ENCODE assay signal across 8 cellular contexts in the genomic region with DNA sequence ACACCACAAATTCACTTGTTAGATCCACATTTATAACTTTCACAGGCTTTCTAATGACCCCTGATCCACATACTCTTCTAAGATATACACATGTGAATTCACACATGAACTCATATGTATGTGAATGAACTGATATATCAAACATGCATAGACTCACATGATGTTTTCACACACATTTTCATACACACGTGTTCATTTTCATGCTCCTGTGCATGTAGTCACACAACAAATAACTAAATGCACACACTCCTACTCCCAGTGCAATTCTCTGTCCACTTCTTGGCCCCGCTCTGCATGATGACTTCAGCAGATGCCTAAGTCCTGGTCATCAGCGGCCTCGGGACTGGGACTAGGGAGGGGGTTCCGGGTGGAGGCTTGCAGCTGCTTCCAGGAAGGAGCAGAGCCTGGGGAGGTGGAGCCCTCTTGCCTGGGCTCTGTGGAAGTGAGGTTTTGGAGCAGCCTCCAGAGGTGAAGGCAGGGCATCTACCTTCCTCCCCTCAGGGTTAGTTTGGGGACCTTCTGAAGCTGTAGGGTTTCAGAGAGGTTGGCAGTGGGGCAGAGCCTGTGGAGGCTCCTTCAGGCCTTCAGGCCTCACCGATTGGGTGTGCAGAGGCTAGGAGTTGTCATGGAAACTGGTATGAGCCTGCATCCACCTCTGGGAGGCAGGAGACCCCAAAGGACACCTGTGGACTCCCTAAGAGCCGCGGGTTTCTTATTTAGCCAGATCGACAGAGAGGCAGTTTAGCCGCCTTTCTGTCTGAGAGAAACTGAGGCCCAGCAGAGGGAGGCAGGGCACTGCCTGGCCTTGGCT. TPM values are rescaled to one million over a fixed set of nuclear protein-coding genes. Genes with fewer than 3 reads are reported as not detected.
DNase-seq lines count a peak whose midpoint lies in the region; ATAC-seq and TF ChIP-seq lines count a peak whose summit lies in the region.

No MANE protein-coding gene starts in this region.

- H2BK5ac ChIP-seq in IMR-90 (ENCODE audit: low read depth, low read length, poor library complexity, severe bottlenecking) = peak overlapping the region; percentile 81

- peak overlapping the region; percentile 100 for H2AK9ac ChIP-seq in IMR-90 (replicated peaks; ENCODE audit: low read depth, low read length, poor library complexity)

- CTCF ChIA-PET in IMR-90 (lab: Yijun Ruan, JAX) = interaction anchor here (1.2 to 3.2 kb wide), 2 partner anchors 10 to 13 kb away, joined by 4 to 10 read pairs; no protein-coding TSS in a partner anchor

- intact Hi-C loops in IMR-90 (cut with micrococcal nuclease) (no loop called here), left lung (cut with DNase I) (no loop called here)

- peak overlapping the region; percentile 77 for H4K91ac ChIP-seq in IMR-90 (ENCODE audit: insufficient read depth, low read depth, low read length)

- POLR2A ChIA-PET in IMR-90 (lab: Charles Lee; ENCODE audit: unreplicated experiment) = no interaction called here

- peaks cover 8% of the 10 kb centered on the region for H3K36me3 Mint-ChIP-seq in chondrocyte (ENCODE audit: low read depth)
- H3K36me3 Mint-ChIP-seq in stimulated activated memory B cell treated with anti-CD40 and anti-IgM and Interleukin-4, amounts not matched to agents 10 μg/mL and 1 μg/mL and 100 μg/mL, for 72 hours = no peaks in the 10 kb centered on the region

- H2BK20ac ChIP-seq in IMR-90 (ENCODE audit: low read depth, low read length) = no peak overlapping the region

- no peaks in the 10 kb centered on the region for H3K27me3 Mint-ChIP-seq in chondrocyte (ENCODE audit: low read depth)
- H3K27me3 Mint-ChIP-seq in stimulated activated memory B cell treated with anti-CD40 and anti-IgM and Interleukin-4, amounts not matched to agents 10 μg/mL and 1 μg/mL and 100 μg/mL, for 72 hours = no peaks in the 10 kb centered on the region

- H2AFZ ChIP-seq in IMR-90 (replicated peaks; ENCODE audit: low read length, poor library complexity) = peak overlapping the region; percentile 34

- peak overlapping the region; percentile 78 for H3K4me3 ChIP-seq in IMR-90 (ENCODE audit: insufficient read depth, low read depth, low read length)
- peak overlapping the region in 1 of 2 donors; percentile 90 for H3K4me3 ChIP-seq in left lung

- H3K23ac ChIP-seq in IMR-90 (ENCODE audit: low read depth, low read length) = peak overlapping the region; percentile 93

- H3K9me3 ChIP-seq in IMR-90 (ENCODE audit: control insufficient read depth, insufficient read depth, low read length) (no peaks in the 10 kb centered on the region), left lung (no peaks in the 10 kb centered on the region)

- H3K56ac ChIP-seq in IMR-90 (ENCODE audit: extremely low read depth, insufficient read depth, low read length) = peak overlapping the region; percentile 86; the same call in 1 of the 2 replicates

- H4K20me1 ChIP-seq in IMR-90 (ENCODE audit: insufficient read depth, low read length) = peaks cover 56% of the 10 kb centered on the region

- H3K27me3 ChIP-seq in IMR-90 (ENCODE audit: control insufficient read depth, insufficient read depth, low read length) (no peaks in the 10 kb centered on the region), left lung (no peaks in the 10 kb centered on the region)

- peaks cover 22 to 67% of the 10 kb centered on the region in 2 experiments for H3K79me1 ChIP-seq in IMR-90 (ENCODE audit: low read depth in 1 of 2, low read length in 2 of 2)

- peak overlapping the region; percentile 93 for H3K4me2 ChIP-seq in IMR-90 (ENCODE audit: low read depth, low read length)

- H3K4me3 Mint-ChIP-seq in chondrocyte (ENCODE audit: unreplicated experiment) = peak overlapping the region; percentile 95
- peak overlapping the region; percentile 69 for H3K4me3 Mint-ChIP-seq in stimulated activated memory B cell treated with anti-CD40 and anti-IgM and Interleukin-4, amounts not matched to agents 10 μg/mL and 1 μg/mL and 100 μg/mL, for 72 hours

- H4K5ac ChIP-seq in IMR-90 (ENCODE audit: low read depth, low read length) = peak overlapping the region; percentile 78

- peak overlapping the region; percentile 63; the same call in 2 of the 3 replicates for H2BK15ac ChIP-seq in IMR-90 (ENCODE audit: low read depth, low read length)

- dilution Hi-C loops in IMR-90 (cut with HindIII; ENCODE audit: low sequenced_read_pairs, unreplicated experiment) = no loop called here

- ATAC-seq in IMR-90 (ENCODE audit: low read depth) = peak; percentile 35
- ATAC-seq in left lung = peak; percentile 14
- ATAC-seq in stimulated activated memory B cell treated with anti-CD40 and anti-IgM and Interleukin-4, amounts not matched to agents 10 μg/mL and 1 μg/mL and 100 μg/mL, for 72 hours = no peak
- no peak for ATAC-seq in GM18870 (IDR thresholded peaks at IDR 0.05; ENCODE audit: unreplicated experiment)

- BruUV-seq in IMR-90 (replicated peaks; lab: Mats Ljungman, UMichigan) = no TSS peak

- peak; percentile 83 for TF ChIP-seq POLR2A in IMR-90 (IDR thresholded peaks at IDR 0.05; ENCODE audit: low read depth, low read length)

- in situ Hi-C loops in ACHN (cut with HindIII; ENCODE audit: low pct_ligation_motif_present, low pct_unique_long_range_greater_than_20kb, low sequenced_read_pairs) (no loop called here), IMR-90 (cut with MboI; ENCODE audit: low sequenced_read_pairs) (no loop called here)

- H3K4me1 ChIP-seq in IMR-90 (ENCODE audit: control insufficient read depth, insufficient read depth, low read length) (peaks cover 26% of the 10 kb centered on the region), left lung (peaks cover 27 to 48% of the 10 kb centered on the region in 2 donors)

- peak overlapping the region; percentile 91 for H3K27ac ChIP-seq in IMR-90 (ENCODE audit: insufficient read depth, low read length)
- H3K27ac ChIP-seq in left lung = peak overlapping the region; percentile 94 to 100

- no peak for TF ChIP-seq RAD21 in IMR-90 (IDR thresholded peaks at IDR 0.05; ENCODE audit: low read length)

- TF ChIP-seq CTCF in IMR-90 (conservative IDR thresholded peaks at IDR 0.05; ENCODE audit: low read depth, low read length) (no peak), chondrocyte (IDR thresholded peaks at IDR 0.05) (no peak), left lung (IDR thresholded peaks at IDR 0.05) (no peak)

- H3K27ac Mint-ChIP-seq in chondrocyte (ENCODE audit: unreplicated experiment) = peak overlapping the region; percentile 94
- H3K27ac Mint-ChIP-seq in stimulated activated memory B cell treated with anti-CD40 and anti-IgM and Interleukin-4, amounts not matched to agents 10 μg/mL and 1 μg/mL and 100 μg/mL, for 72 hours = peak overlapping the region; percentile 33

- H3K9me1 ChIP-seq in IMR-90 (ENCODE audit: insufficient read depth, low read length) = peaks cover 2% of the 10 kb centered on the region

- peak overlapping the region; percentile 66 for H2BK120ac ChIP-seq in IMR-90 (ENCODE audit: low read depth, low read length)

- H3K36me3 ChIP-seq in IMR-90 (ENCODE audit: control insufficient read depth, insufficient read depth, low read length) = peaks cover 39% of the 10 kb centered on the region
- H3K36me3 ChIP-seq in left lung = peaks cover 3 to 41% of the 10 kb centered on the region in 2 donors

- peak; percentile 83 for DNase-seq in ACHN
- peak; percentile 95 for DNase-seq in IMR-90
- peak; percentile 90 for DNase-seq in chondrocyte (ENCODE audit: low spot score)
- peak; percentile 84 to 88 for DNase-seq in left lung
- DNase-seq in HuH-7.5 (ENCODE audit: low spot score) = no peak
- no peak for DNase-seq in iPS-NIHi7 (ENCODE audit: extremely low spot score)

- peak overlapping the region; percentile 94 for H3K14ac ChIP-seq in IMR-90 (replicated peaks; ENCODE audit: low read depth, low read length)

- H2AK5ac ChIP-seq in IMR-90 (ENCODE audit: low read depth, low read length) = peak overlapping the region; percentile 94

- H3K4me1 Mint-ChIP-seq in chondrocyte (ENCODE audit: low read depth) = peaks cover 36% of the 10 kb centered on the region
- peaks cover 25% of the 10 kb centered on the region for H3K4me1 Mint-ChIP-seq in stimulated activated memory B cell treated with anti-CD40 and anti-IgM and Interleukin-4, amounts not matched to agents 10 μg/mL and 1 μg/mL and 100 μg/mL, for 72 hours

- H3K4ac ChIP-seq in IMR-90 (ENCODE audit: low read depth, low read length) = peak overlapping the region; percentile 96

- peak overlapping the region; percentile 58 to 95; a peak in 3 of 4 replicates for H4K8ac ChIP-seq in IMR-90 (ENCODE audit: low read depth in 2 of 2, low read length in 2 of 2)

- peak overlapping the region; percentile 63 for H3K18ac ChIP-seq in IMR-90 (ENCODE audit: low read depth, low read length)

- no peaks in the 10 kb centered on the region for H3K9me3 Mint-ChIP-seq in chondrocyte (ENCODE audit: low read depth)
- no peaks in the 10 kb centered on the region for H3K9me3 Mint-ChIP-seq in stimulated activated memory B cell treated with anti-CD40 and anti-IgM and Interleukin-4, amounts not matched to agents 10 μg/mL and 1 μg/mL and 100 μg/mL, for 72 hours

- WGBS in IMR-90 (ENCODE audit: extremely low coverage in 2 of 2, insufficient read length in 1 of 2), 2 experiments = 100% methylated on average over 1 of the region's 10 CpGs; no CpG with 5 or more reads in 1 of the 2 experiments

- H3K9ac ChIP-seq in IMR-90 (ENCODE audit: low read depth, low read length) = peak overlapping the region; percentile 97

RNA-seq across cellular contexts. Expression of a gene that starts 1.8 kb away (rescaled TPM):
- total RNA-seq in IMR-90 (2012; rRNA removed) = 17.8 and 19.2 TPM in 2 replicates
- polyA plus RNA-seq in IMR-90 (2012; rRNA removed) = 101 and 108 TPM in 2 replicates
- polyA plus RNA-seq in IMR-90 (2012; cell fraction: cytosol; rRNA removed) = 62.9 and 107 TPM in 2 replicates
- polyA plus RNA-seq in IMR-90 (2012; cell fraction: nucleus; rRNA removed; ENCODE audit: low replicate concordance) = 135 and 272 TPM in 2 replicates
- 58.9 to 80.7 TPM (median 79.4 TPM) in 3 replicates for total RNA-seq in chondrocyte
- 10 to 100 TPM; 47.6 to 48.6 TPM for total RNA-seq in left lung

RNA-seq across cellular contexts. Expression of a gene that starts 14.1 kb away (rescaled TPM):
- total RNA-seq in IMR-90 (2012; rRNA removed) (8.8 and 8.9 TPM in 2 replicates), chondrocyte (4.8 to 6.6 TPM (median 5.4 TPM) in 3 replicates), left lung (1 to 10 TPM; 3.4 to 6.6 TPM)
- polyA plus RNA-seq in IMR-90 (2012; rRNA removed) = 7.5 and 7.7 TPM in 2 replicates
- 3.0 and 6.6 TPM in 2 replicates for polyA plus RNA-seq in IMR-90 (2012; cell fraction: cytosol; rRNA removed)
- polyA plus RNA-seq in IMR-90 (2012; cell fraction: nucleus; rRNA removed; ENCODE audit: low replicate concordance) = 2.6 and 5.5 TPM in 2 replicates

RNA-seq across cellular contexts. Expression of a gene that starts 14.1 kb away (rescaled TPM):
- total RNA-seq in IMR-90 (2012; rRNA removed) (56.4 and 61.3 TPM in 2 replicates), chondrocyte (54.0 to 74.1 TPM (median 57.3 TPM) in 3 replicates), left lung (10 to 100 TPM; 55.0 to 67.9 TPM)
- polyA plus RNA-seq in IMR-90 (2012; rRNA removed) = 142 and 184 TPM in 2 replicates
- 193 and 243 TPM in 2 replicates for polyA plus RNA-seq in IMR-90 (2012; cell fraction: cytosol; rRNA removed)
- 68.3 and 147 TPM in 2 replicates for polyA plus RNA-seq in IMR-90 (2012; cell fraction: nucleus; rRNA removed; ENCODE audit: low replicate concordance)

RNA-seq across cellular contexts. Expression of a gene that starts 29.5 kb away (rescaled TPM):
- total RNA-seq in IMR-90 (2012; rRNA removed) (0.83 and 0.90 TPM in 2 replicates), chondrocyte (1.4 to 1.8 TPM (median 1.7 TPM) in 3 replicates), left lung (under 1 TPM; 0.58 to 0.96 TPM)
- polyA plus RNA-seq in IMR-90 (2012; rRNA removed) = 1.5 and 1.8 TPM in 2 replicates
- polyA plus RNA-seq in IMR-90 (2012; cell fraction: cytosol; rRNA removed) = 0.97 and 2.0 TPM in 2 replicates
- polyA plus RNA-seq in IMR-90 (2012; cell fraction: nucleus; rRNA removed; ENCODE audit: low replicate concordance) = 6.5 and 8.7 TPM in 2 replicates

RNA-seq across cellular contexts. Expression of a gene that starts 29.6 kb away (rescaled TPM):
- total RNA-seq in IMR-90 (2012; rRNA removed) = 53.3 and 64.7 TPM in 2 replicates
- polyA plus RNA-seq in IMR-90 (2012; rRNA removed) = 67.6 and 77.2 TPM in 2 replicates
- 36.7 and 46.7 TPM in 2 replicates for polyA plus RNA-seq in IMR-90 (2012; cell fraction: cytosol; rRNA removed)
- polyA plus RNA-seq in IMR-90 (2012; cell fraction: nucleus; rRNA removed; ENCODE audit: low replicate concordance) = 417 and 427 TPM in 2 replicates
- total RNA-seq in chondrocyte = 92.4 to 101 TPM (median 96.9 TPM) in 3 replicates
- 10 to 100 TPM; 67.2 to 79.0 TPM for total RNA-seq in left lung

Comparison
In these comparisons a context has a peak if more than half of its experiments do, and no peak if none do; other contexts are left out.
1. DNase-seq: peak in ACHN (single experiment), IMR-90 (single experiment), chondrocyte (single experiment) and left lung (2 of 2); none in HuH-7.5 (single experiment) and iPS-NIHi7 (single experiment).
2. ATAC-seq: peak in IMR-90 (single experiment) and left lung (single experiment); none in stimulated activated memory B cell treated with anti-CD40 and anti-IgM and Interleukin-4, amounts not matched to agents 10 μg/mL and 1 μg/mL and 100 μg/mL, for 72 hours (single experiment) and GM18870 (single experiment).